8 cellular contexts compared by ENCODE assay signal in genomic region chr20:309841-310644, GRCh38. TPM values are rescaled to one million over a fixed set of nuclear protein-coding genes. Genes with fewer than 3 reads are reported as not detected.
DNase-seq lines count a peak whose midpoint lies in the region; ATAC-seq and TF ChIP-seq lines count a peak whose summit lies in the region.

No MANE protein-coding gene starts in this region.

- DNase-seq in breast epithelium (ENCODE audit: low spot score in 2 of 2) (peak; percentile 89 to 96), MCF 10A (ENCODE audit: unreplicated experiment) (no peak), NCI-H226 (peak; percentile 86), lower leg skin (ENCODE audit: low spot score in 2 of 2) (peak; percentile 96 to 99)
- peak; percentile 59 to 60 for DNase-seq in activated CD4-positive, alpha-beta T cell treated with anti-CD3 and anti-CD28 coated beads, Interleukin-2, amount 50 U/mL, for 4 hours
- DNase-seq in stimulated activated CD4-positive, alpha-beta T cell treated with anti-CD3 and anti-CD28 coated beads, Interleukin-2, amount 100 ng/mL, for 48 hours: peak; percentile 68 to 78

- no peak overlapping the region for H3K27ac Mint-ChIP-seq in MCF 10A (ENCODE audit: low read depth, unreplicated experiment)

- peaks cover 18% of the 10 kb centered on the region for H3K4me1 Mint-ChIP-seq in MCF 10A (ENCODE audit: insufficient read depth, unreplicated experiment)

- TF ChIP-seq POLR2A in breast epithelium (IDR thresholded peaks at IDR 0.05): no peak
- no peak for TF ChIP-seq POLR2A in lower leg skin (IDR thresholded peaks at IDR 0.05)

- no peaks in the 10 kb centered on the region for H3K4me1 ChIP-seq in breast epithelium
- H3K4me1 ChIP-seq in ectodermal cell (ENCODE audit: control insufficient read depth, insufficient read depth, low read length): peaks cover 14% of the 10 kb centered on the region

- CTCF ChIA-PET in MCF 10A (lab: Yijun Ruan, JAX): interaction anchor here (0.6 kb wide), 1 partner anchor 21 kb away, joined by 4 read pairs; no protein-coding TSS in a partner anchor

- H3K4me3 ChIP-seq in breast epithelium: peak overlapping the region; percentile 39 to 69 (median 54)
- peak overlapping the region; percentile 44 for H3K4me3 ChIP-seq in ectodermal cell (ENCODE audit: insufficient read depth, low read depth, low read length)
- no peak overlapping the region for H3K4me3 ChIP-seq in lower leg skin (ENCODE audit: low read depth, poor library complexity, severe bottlenecking)

- no TSS peak for BruUV-seq in MCF 10A (replicated peaks; lab: Mats Ljungman, UMichigan)

- 0% methylated on average over 31 of the region's 31 CpGs for WGBS in ectodermal cell, 2 experiments
- 4 to 6% methylated on average over 27 to 31 of the region's 31 CpGs for WGBS in lower leg skin, 2 donors

- H3K9me3 ChIP-seq in breast epithelium: no peaks in the 10 kb centered on the region
- H3K9me3 ChIP-seq in ectodermal cell (ENCODE audit: control insufficient read depth, low read length): no peaks in the 10 kb centered on the region

- intact Hi-C loops in breast epithelium (cut with DNase I; ENCODE audit: low total_unique reads): no loop called here
- intact Hi-C loops in MCF 10A (cut with micrococcal nuclease): no loop called here
- intact Hi-C loops in lower leg skin (cut with DNase I; ENCODE audit: low total_unique reads): no loop called here

- H3K4me3 Mint-ChIP-seq in MCF 10A (ENCODE audit: unreplicated experiment): no peak overlapping the region

- TF ChIP-seq CTCF in breast epithelium (IDR thresholded peaks at IDR 0.05): no peak
- no peak for TF ChIP-seq CTCF in MCF 10A (IDR thresholded peaks at IDR 0.05; ENCODE audit: unreplicated experiment)
- TF ChIP-seq CTCF in lower leg skin (IDR thresholded peaks at IDR 0.05): no peak

- no peaks in the 10 kb centered on the region for H3K36me3 Mint-ChIP-seq in MCF 10A (ENCODE audit: insufficient read depth, unreplicated experiment)

- no peaks in the 10 kb centered on the region for H3K9me3 Mint-ChIP-seq in MCF 10A (ENCODE audit: unreplicated experiment)

- no peaks in the 10 kb centered on the region for H3K27me3 Mint-ChIP-seq in MCF 10A (ENCODE audit: insufficient read depth, unreplicated experiment)

- POLR2A ChIA-PET in MCF 10A (lab: Yijun Ruan, JAX): interaction anchor here (0.5 to 6.2 kb wide), 3 partner anchors 11 to 52 kb away, joined by 3 to 60 read pairs (median 46); partner anchors contain the start of genes SOX12 and ZCCHC3

- peak overlapping the region; percentile 71 to 93 for H3K27ac ChIP-seq in breast epithelium
- H3K27ac ChIP-seq in ectodermal cell (ENCODE audit: insufficient read depth, low read depth, low read length, poor library complexity, severe bottlenecking): peak overlapping the region; percentile 99

- H3K27me3 ChIP-seq in breast epithelium (no peaks in the 10 kb centered on the region), ectodermal cell (ENCODE audit: control insufficient read depth, insufficient read depth, low read length, poor library complexity, severe bottlenecking) (no peaks in the 10 kb centered on the region)

- ATAC-seq in HG03060 (IDR thresholded peaks at IDR 0.05; ENCODE audit: low read depth, unreplicated experiment): peak; percentile 90

- H3K36me3 ChIP-seq in breast epithelium (no peaks in the 10 kb centered on the region), ectodermal cell (ENCODE audit: control insufficient read depth, insufficient read depth, low read length) (no peaks in the 10 kb centered on the region)

RNA-seq across cellular contexts. Expression of gene ZCCHC3, which starts 12.7 kb away (rescaled TPM):
- 10 to 100 TPM; 10.1 to 14.0 (median 11.5) TPM for total RNA-seq in breast epithelium
- 11.7 and 12.1 TPM in 2 replicates for total RNA-seq in MCF 10A (2022)
- polyA plus RNA-seq in ectodermal cell (2013, experiment 1 of 4): 54.6 TPM
- polyA plus RNA-seq in ectodermal cell (2013, experiment 2 of 4): 50.3 TPM
- polyA plus RNA-seq in ectodermal cell (2013, experiment 3 of 4): 42.8 TPM
- polyA plus RNA-seq in ectodermal cell (2013, experiment 4 of 4): 44.4 TPM
- total RNA-seq in lower leg skin: 10 to 100 TPM in 1 of 4 donors, 1 to 10 TPM in 3; 7.3 to 10.8 (median 9.2) TPM

RNA-seq across cellular contexts. Expression of gene SOX12, which starts 15.3 kb away (rescaled TPM):
- total RNA-seq in breast epithelium (1 to 10 TPM; 1.1 to 3.7 (median 3.3) TPM), MCF 10A (2022) (17.2 and 17.6 TPM in 2 replicates), lower leg skin (1 to 10 TPM; 4.7 to 9.9 (median 5.4) TPM)
- 79.2 TPM for polyA plus RNA-seq in ectodermal cell (2013, experiment 1 of 4)
- polyA plus RNA-seq in ectodermal cell (2013, experiment 2 of 4): 77.5 TPM
- polyA plus RNA-seq in ectodermal cell (2013, experiment 3 of 4): 64.5 TPM
- 74.6 TPM for polyA plus RNA-seq in ectodermal cell (2013, experiment 4 of 4)

RNA-seq across cellular contexts. Expression of gene C20orf96, which starts 19.5 kb away (rescaled TPM):
- 1 to 10 TPM; 2.6 to 9.2 (median 6.1) TPM for total RNA-seq in breast epithelium
- 2.4 and 3.8 TPM in 2 replicates for total RNA-seq in MCF 10A (2022)
- 38.8 TPM for polyA plus RNA-seq in ectodermal cell (2013, experiment 1 of 4)
- polyA plus RNA-seq in ectodermal cell (2013, experiment 2 of 4): 35.9 TPM
- polyA plus RNA-seq in ectodermal cell (2013, experiment 3 of 4): 36.1 TPM
- polyA plus RNA-seq in ectodermal cell (2013, experiment 4 of 4): 38.7 TPM
- under 1 TPM in 3 of 4 donors, not detected in 1; 0.36 to 0.59 (median 0.52) TPM for total RNA-seq in lower leg skin

RNA-seq across cellular contexts. Expression of gene NRSN2, which starts 36.9 kb away (rescaled TPM):
- total RNA-seq in breast epithelium: 10 to 100 TPM in 2 of 3 donors, 1 to 10 TPM in 1; 9.4 to 22.3 (median 21.8) TPM
- total RNA-seq in MCF 10A (2022): 8.2 and 8.4 TPM in 2 replicates
- 37.0 TPM for polyA plus RNA-seq in ectodermal cell (2013, experiment 1 of 4)
- polyA plus RNA-seq in ectodermal cell (2013, experiment 2 of 4): 44.2 TPM
- 32.4 TPM for polyA plus RNA-seq in ectodermal cell (2013, experiment 3 of 4)
- 33.0 TPM for polyA plus RNA-seq in ectodermal cell (2013, experiment 4 of 4)
- 10 to 100 TPM in 2 of 4 donors, 1 to 10 TPM in 2; 4.4 to 16.6 (median 9.9) TPM for total RNA-seq in lower leg skin

RNA-seq across cellular contexts. Expression of gene DEFB132, which starts 52.5 kb away (rescaled TPM):
- total RNA-seq in breast epithelium (under 1 TPM; 0.29 to 0.96 (median 0.33) TPM), MCF 10A (2022) (not detected in 2 replicates), lower leg skin (not detected)
- not detected for polyA plus RNA-seq in ectodermal cell (2013, experiment 1 of 4)
- not detected for polyA plus RNA-seq in ectodermal cell (2013, experiment 2 of 4)
- polyA plus RNA-seq in ectodermal cell (2013, experiment 3 of 4): not detected
- polyA plus RNA-seq in ectodermal cell (2013, experiment 4 of 4): not detected
